In the genomic region with DNA sequence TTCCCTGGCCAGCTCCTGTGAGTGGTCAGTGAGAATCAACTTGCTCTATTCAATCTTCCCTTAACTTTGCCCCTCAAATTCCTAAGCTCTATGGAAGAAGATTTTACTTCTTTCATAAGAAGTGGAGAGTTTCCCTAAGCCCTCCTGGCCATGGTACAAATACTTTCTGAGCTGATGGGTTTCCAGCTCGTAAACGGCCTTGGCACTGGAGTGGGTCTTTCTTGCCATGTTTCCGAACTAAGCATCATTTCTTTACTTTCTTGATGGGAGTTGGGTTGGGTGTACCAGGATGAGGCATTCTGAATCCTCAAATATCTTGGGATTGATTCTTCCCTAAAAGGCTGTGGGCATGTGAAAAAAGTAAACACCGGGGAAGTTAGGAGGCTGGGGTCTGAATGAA, we compare ENCODE assay signal across 15 cellular contexts.
DNase-seq lines count a peak whose midpoint lies in the region; ATAC-seq, FAIRE-seq and TF ChIP-seq lines count a peak whose summit lies in the region.
"Had no signal": no experiment of that assay in that cellular context is flagged by ENCODE, and none has a peak within 500 bp of the region (broad histone marks: within the 10 kb centered on the region; RNA-seq: fewer than 3 reads in every experiment).

No MANE protein-coding gene starts in this region.

- H3K9ac ChIP-seq in rectal smooth muscle tissue (ENCODE audit: low read length): no peak overlapping the region

- peaks cover 32 to 42% of the 10 kb centered on the region in 2 donors for H3K27me3 Mint-ChIP-seq in stimulated activated naive B cell treated with anti-CD40 and anti-IgM and Interleukin-4, amounts not matched to agents 10 μg/mL and 1 μg/mL and 100 μg/mL, for 72 hours

- no peak for TF ChIP-seq RAD21 in A549 (conservative IDR thresholded peaks at IDR 0.05 in 1 of 2, IDR thresholded peaks at IDR 0.05 in 1 of 2)

- no peaks in the 10 kb centered on the region for H3K36me3 Mint-ChIP-seq in stimulated activated naive B cell treated with anti-CD40 and anti-IgM and Interleukin-4, amounts not matched to agents 10 μg/mL and 1 μg/mL and 100 μg/mL, for 72 hours

- no peaks in the 10 kb centered on the region for H3K27me3 ChIP-seq in breast epithelium
- no peaks in the 10 kb centered on the region for H3K27me3 ChIP-seq in heart right ventricle
- no peaks in the 10 kb centered on the region for H3K27me3 ChIP-seq in rectal smooth muscle tissue (ENCODE audit: control insufficient read depth, insufficient read depth, low read length)

- H3K4me1 Mint-ChIP-seq in stimulated activated naive B cell treated with anti-CD40 and anti-IgM and Interleukin-4, amounts not matched to agents 10 μg/mL and 1 μg/mL and 100 μg/mL, for 72 hours: no peaks in the 10 kb centered on the region
- H3K4me1 Mint-ChIP-seq: activated naive CD4-positive, alpha-beta T cell treated with anti-CD3 and anti-CD28 coated beads, Interleukin-2, amount 50 U/mL, for 24 hours had no signal

- H3K4me2 ChIP-seq in A549: peak overlapping the region; percentile 23; the same call in 1 of the 3 replicates

- H3K4me3 Mint-ChIP-seq in stimulated activated naive B cell treated with anti-CD40 and anti-IgM and Interleukin-4, amounts not matched to agents 10 μg/mL and 1 μg/mL and 100 μg/mL, for 72 hours: no peak overlapping the region
- H3K4me3 Mint-ChIP-seq: activated CD8-positive, alpha-beta T cell treated with anti-CD3 and anti-CD28 coated beads, Interleukin-2, amount 10 ng/mL, durations not matched to agents 7 days and 5 days; activated naive CD4-positive, alpha-beta T cell treated with anti-CD3 and anti-CD28 coated beads, Interleukin-2, amount 50 U/mL, for 24 hours; dendritic cell treated with granulocyte-macrophage colony-stimulating factor and Interleukin-4, amounts not matched to agents 40 ng/mL and 50 ng/mL, for 4 days had no signal

- H3K4me3 ChIP-seq in A549 (no peak overlapping the region), breast epithelium (no peak overlapping the region), heart right ventricle (no peak overlapping the region), rectal smooth muscle tissue (ENCODE audit: low read length) (no peak overlapping the region)
- H3K4me3 ChIP-seq: lung had no signal

- intact Hi-C loops in breast epithelium (cut with DNase I; ENCODE audit: low total_unique reads) (no loop called here), heart right ventricle (cut with DNase I) (loop anchor here in 1 of 10 donors (5.0 kb wide), 1 partner anchor 70 kb away; no protein-coding TSS in a partner anchor)

- WGBS in A549 (ENCODE audit: missing lambda C conversion rate): 47% methylated on average over 4 of the region's 4 CpGs
- WGBS in heart right ventricle, 2 donors: 66 to 73% methylated on average over 4 of the region's 4 CpGs

- no peak for FAIRE-seq in A549 (lab: Jason Lieb, UNC)

- no peak overlapping the region for H3K27ac Mint-ChIP-seq in stimulated activated naive B cell treated with anti-CD40 and anti-IgM and Interleukin-4, amounts not matched to agents 10 μg/mL and 1 μg/mL and 100 μg/mL, for 72 hours
- H3K27ac Mint-ChIP-seq: activated CD8-positive, alpha-beta T cell treated with anti-CD3 and anti-CD28 coated beads, Interleukin-2, amount 10 ng/mL, durations not matched to agents 7 days and 5 days; activated naive CD4-positive, alpha-beta T cell treated with anti-CD3 and anti-CD28 coated beads, Interleukin-2, amount 50 U/mL, for 24 hours; dendritic cell treated with granulocyte-macrophage colony-stimulating factor and Interleukin-4, amounts not matched to agents 40 ng/mL and 50 ng/mL, for 4 days; progenitor cell of endocrine pancreas had no signal

- DNase-seq in A549 (ENCODE audit: low read depth in 1 of 2, low spot score in 1 of 2) (no peak), breast epithelium (ENCODE audit: low spot score in 2 of 2) (peak in 1 of 2 donors; percentile 10), heart right ventricle (no peak), NCI-H2171 (lab: John Stamatoyannopoulos, UW) (no peak), activated T-cell treated with anti-CD3 and anti-CD28 coated beads for 4 hours (no peak), GM13976 (ENCODE audit: low spot score) (no peak)
- no peak for DNase-seq in stimulated activated naive B cell treated with anti-CD40 and anti-IgM and Interleukin-4, amounts not matched to agents 10 μg/mL and 1 μg/mL and 100 μg/mL, for 72 hours
- DNase-seq: activated CD8-positive, alpha-beta T cell treated with anti-CD3 and anti-CD28 coated beads, Interleukin-2, amount 10 ng/mL, durations not matched to agents 7 days and 5 days; COR-L47; RPMI8226 had no signal

- ATAC-seq in A549 (no peak), heart right ventricle (peak in 1 of 8 donors; percentile 3)
- no peak for ATAC-seq in stimulated activated naive B cell treated with anti-CD40 and anti-IgM and Interleukin-4, amounts not matched to agents 10 μg/mL and 1 μg/mL and 100 μg/mL, for 72 hours (replicated peaks)
- ATAC-seq: activated CD8-positive, alpha-beta T cell treated with anti-CD3 and anti-CD28 coated beads, Interleukin-2, amount 10 ng/mL, durations not matched to agents 7 days and 5 days had no signal

- CTCF ChIA-PET in A549 (lab: Yijun Ruan, JAX): interaction anchor here (1.2 to 2.6 kb wide), 3 partner anchors 10 to 385 kb away, joined by 3 to 8 read pairs (median 4); no protein-coding TSS in a partner anchor

- H3K9me3 ChIP-seq in A549 (peaks cover 60% of the 10 kb centered on the region), breast epithelium (no peaks in the 10 kb centered on the region), heart right ventricle (peaks cover 0 to 29% (median 4%) of the 10 kb centered on the region in 11 donors)

- no peaks in the 10 kb centered on the region for H3K36me3 ChIP-seq in breast epithelium
- H3K36me3 ChIP-seq in heart right ventricle: no peaks in the 10 kb centered on the region
- H3K36me3 ChIP-seq in rectal smooth muscle tissue (ENCODE audit: control insufficient read depth, insufficient read depth, low read length): no peaks in the 10 kb centered on the region

- H3K27ac ChIP-seq in A549 (peak overlapping the region; percentile 72 to 85), breast epithelium (peak overlapping the region; percentile 66 to 79), heart right ventricle (peak overlapping the region in 8 of 10 donors; percentile 21 to 83 (median 59)), rectal smooth muscle tissue (ENCODE audit: low read depth, low read length) (peak overlapping the region; percentile 79)

- H3K9me3 Mint-ChIP-seq in stimulated activated naive B cell treated with anti-CD40 and anti-IgM and Interleukin-4, amounts not matched to agents 10 μg/mL and 1 μg/mL and 100 μg/mL, for 72 hours: peaks cover 7 to 8% of the 10 kb centered on the region in 2 donors
- H3K9me3 Mint-ChIP-seq: activated naive CD4-positive, alpha-beta T cell treated with anti-CD3 and anti-CD28 coated beads, Interleukin-2, amount 50 U/mL, for 24 hours had no signal

- H3K4me1 ChIP-seq in A549 (peaks cover 12% of the 10 kb centered on the region; the same call in 1 of the 3 replicates), breast epithelium (no peaks in the 10 kb centered on the region), heart right ventricle (peaks cover 0 to 25% (median 7%) of the 10 kb centered on the region in 9 donors), rectal smooth muscle tissue (ENCODE audit: control insufficient read depth, insufficient read depth, low read length) (peaks cover 13% of the 10 kb centered on the region)

- TF ChIP-seq CTCF in A549 (IDR thresholded peaks at IDR 0.05) (no peak), breast epithelium (IDR thresholded peaks at IDR 0.05) (no peak), heart right ventricle (IDR thresholded peaks at IDR 0.05) (no peak), GM13976 (IDR thresholded peaks at IDR 0.05; ENCODE audit: borderline replicate concordance, control extremely low read depth, extremely low read depth, insufficient read depth, missing control alignments) (no peak)

- POLR2A ChIA-PET in A549 (lab: Yijun Ruan, JAX): interaction anchor here (1.3 to 1.7 kb wide), 4 partner anchors 18 to 128 kb away, joined by 5 to 12 read pairs (median 6); no protein-coding TSS in a partner anchor

- in situ Hi-C loops in GM13976 (cut with MboI; ENCODE audit: low sequenced_read_pairs, unreplicated experiment): no loop called here

- TF ChIP-seq POLR2A in A549 (IDR thresholded peaks at IDR 0.05; ENCODE audit: low read length) (no peak), breast epithelium (IDR thresholded peaks at IDR 0.05) (no peak)

- no peak for TF ChIP-seq EP300 in A549 (IDR thresholded peaks at IDR 0.05)

TF ChIP-seq in A549, 52 proteins besides CTCF, POLR2A, EP300 and RAD21:
- TF ChIP-seq ZC3H11A (IDR thresholded peaks at IDR 0.05) (no peak), KDM5A (IDR thresholded peaks at IDR 0.05) (no peak), HDAC2 (IDR thresholded peaks at IDR 0.05) (no peak), ESRRA (IDR thresholded peaks at IDR 0.05; ENCODE audit: borderline replicate concordance, low read length) (no peak), FOXS1 (CRISPR knock-in tag; IDR thresholded peaks at IDR 0.05) (no peak), NFE2L2 (conservative IDR thresholded peaks at IDR 0.05; ENCODE audit: low read length) (no peak), CBX8 (IDR thresholded peaks at IDR 0.05) (no peak), SMC3 (IDR thresholded peaks at IDR 0.05) (no peak)
- TF ChIP-seq, protein P1, sequence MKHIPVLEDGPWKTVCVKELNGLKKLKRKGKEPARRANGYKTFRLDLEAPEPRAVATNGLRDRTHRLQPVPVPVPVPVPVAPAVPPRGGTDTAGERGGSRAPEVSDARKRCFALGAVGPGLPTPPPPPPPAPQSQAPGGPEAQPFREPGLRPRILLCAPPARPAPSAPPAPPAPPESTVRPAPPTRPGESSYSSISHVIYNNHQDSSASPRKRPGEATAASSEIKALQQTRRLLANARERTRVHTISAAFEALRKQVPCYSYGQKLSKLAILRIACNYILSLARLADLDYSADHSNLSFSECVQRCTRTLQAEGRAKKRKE (CRISPR knock-in tag; IDR thresholded peaks at IDR 0.05; ENCODE audit: low read depth): no peak
